Comparison of ENCODE assay signal across 8 cellular contexts in the genomic region with DNA sequence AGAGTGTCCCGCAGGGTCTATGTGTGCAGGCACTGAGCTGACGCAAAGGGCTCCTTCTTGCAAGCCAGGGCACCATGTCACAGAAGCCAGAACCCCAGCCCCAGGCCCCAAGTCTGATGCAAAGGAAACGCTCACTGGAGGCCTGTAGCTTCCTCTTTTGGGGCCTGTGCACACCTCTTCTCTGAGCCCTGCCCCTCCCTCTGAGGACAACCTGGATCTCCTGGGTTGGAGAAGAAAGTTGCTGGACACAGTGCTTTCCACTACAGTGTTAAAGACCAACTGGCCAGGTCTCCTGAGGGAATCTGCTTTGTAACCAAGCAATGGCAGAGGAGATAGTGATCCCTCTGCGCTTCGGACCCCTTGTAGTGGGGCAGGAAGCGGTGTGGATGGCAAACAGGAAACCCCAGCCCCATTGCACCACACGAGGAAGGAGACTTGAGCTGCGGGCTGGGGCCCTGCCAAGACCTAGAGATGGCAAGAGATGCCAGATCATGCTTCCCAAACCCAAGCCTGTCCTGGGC. TPM values are rescaled to one million over a fixed set of nuclear protein-coding genes. Genes with fewer than 3 reads are reported as not detected.
DNase-seq lines count a peak whose midpoint lies in the region; ATAC-seq, FAIRE-seq and TF ChIP-seq lines count a peak whose summit lies in the region.

No MANE protein-coding gene starts in this region.

- BruUV-seq in GM12878 (replicated peaks; lab: Mats Ljungman, UMichigan), result no TSS peak

- H4K20me1 ChIP-seq in GM12878 (ENCODE audit: control insufficient read depth, insufficient read depth), result no peaks in the 10 kb centered on the region

- peak overlapping the region; percentile 99 for H3K9ac ChIP-seq in GM12878 (ENCODE audit: control insufficient read depth, insufficient read depth, low read length)

- H3K27ac Mint-ChIP-seq in T-cell (peak overlapping the region; percentile 97 to 98), natural killer cell (peak overlapping the region; percentile 99 to 100)

- H3K4me3 Mint-ChIP-seq in T-cell (peak overlapping the region; percentile 65 to 81 (median 68)), natural killer cell (peak overlapping the region; percentile 95)

- WGBS in GM12878 (ENCODE audit: insufficient coverage, insufficient replicate concordance, low lambda C conversion rate, missing lambda C conversion rate), result 34% methylated on average over 8 of the region's 8 CpGs

- H3K9me3 Mint-ChIP-seq in T-cell (no peaks in the 10 kb centered on the region), natural killer cell (no peaks in the 10 kb centered on the region)

- in situ Hi-C loops in GM12878 (cut with MboI), result loop anchor here (5.0 kb wide), 1 partner anchor 271 kb away; no protein-coding TSS in a partner anchor

- peaks cover 74% of the 10 kb centered on the region for H3K4me1 ChIP-seq in GM12878 (ENCODE audit: control insufficient read depth, insufficient read depth, low read length)

- POLR2A ChIA-PET in T-cell (lab: Charles Lee) (interaction anchor here in 1 of 2 donors (0.5 to 1.3 kb wide), 3 partner anchors 14 to 315 kb away, joined by 3 to 6 read pairs (median 3); a partner anchor contains a TSS), GM12878 (lab: Charles Lee) (no interaction called here)

- RAD21 ChIA-PET in GM12878 (lab: Charles Lee; ENCODE audit: unreplicated experiment), result interaction anchor here (0.7 to 3.4 kb wide), 7 partner anchors 91 to 308 kb away, joined by 3 to 14 read pairs (median 3); no protein-coding TSS in a partner anchor

- no peak for TF ChIP-seq EP300 in GM12878 (IDR thresholded peaks at IDR 0.05; ENCODE audit: borderline replicate concordance in 1 of 2, control insufficient read depth in 1 of 2, low read depth in 2 of 2, low read length in 2 of 2)

- no peaks in the 10 kb centered on the region for H3K27me3 ChIP-seq in GM12878 (replicated peaks in 1 of 2; ENCODE audit: control insufficient read depth in 2 of 2, insufficient read depth in 2 of 2, low read length in 1 of 2)

- no peak for FAIRE-seq in GM12878 (lab: Jason Lieb, UNC)

- peaks cover 0 to 6% of the 10 kb centered on the region in 2 experiments; a peak in 1 of 4 replicates for H3K36me3 ChIP-seq in GM12878 (ENCODE audit: control insufficient read depth in 2 of 2, insufficient read depth in 2 of 2, low read length in 1 of 2)

- CTCF ChIA-PET in T-cell (lab: Charles Lee), result interaction anchor here in 1 of 2 donors (0.9 to 1.5 kb wide), 3 partner anchors 13 to 150 kb away, joined by 3 to 6 read pairs (median 4); no protein-coding TSS in a partner anchor
- CTCF ChIA-PET in GM12878 (lab: Yijun Ruan, JAX), result interaction anchor here (0.7 to 2.6 kb wide), 6 partner anchors 15 to 381 kb away, joined by 3 to 11 read pairs (median 4); a partner anchor contains a TSS

- H3K4me1 Mint-ChIP-seq in T-cell, result peaks cover 87 to 94% (median 90%) of the 10 kb centered on the region in 3 donors
- peaks cover 48 to 59% of the 10 kb centered on the region in 2 donors for H3K4me1 Mint-ChIP-seq in natural killer cell

- SMC1A ChIA-PET in GM12878 (lab: Charles Lee; ENCODE audit: uncharacterized antibody, unreplicated experiment), result interaction anchor here (0.9 to 4.0 kb wide), 7 partner anchors 16 to 269 kb away, joined by 3 to 19 read pairs (median 4); no protein-coding TSS in a partner anchor

- ATAC-seq in T-cell (replicated peaks in 1 of 4), result peak; percentile 42 to 71 (median 68)
- ATAC-seq in GM12878, result 0 out of 3 replicates have a peak, but pooled peaks have one; percentile 4
- ATAC-seq in natural killer cell, result peak in 2 of 3 donors; percentile 21 to 57
- no peak for ATAC-seq in GM18517 (IDR thresholded peaks at IDR 0.05; ENCODE audit: unreplicated experiment)

- peak overlapping the region; percentile 98 for H3K27ac ChIP-seq in GM12878 (ENCODE audit: control insufficient read depth, insufficient read depth)

- no peak for TF ChIP-seq RAD21 in GM12878 (IDR thresholded peaks at IDR 0.05; ENCODE audit: insufficient read depth, low read depth, low read length)

- peak overlapping the region; percentile 71; the same call in 1 of the 2 replicates for H3K4me3 ChIP-seq in GM12878

- peaks cover 14% of the 10 kb centered on the region for H3K36me3 Mint-ChIP-seq in T-cell
- no peaks in the 10 kb centered on the region for H3K36me3 Mint-ChIP-seq in natural killer cell

- peaks cover 33% of the 10 kb centered on the region for H3K79me2 ChIP-seq in GM12878 (ENCODE audit: control insufficient read depth, insufficient read depth, low read length)

- peak; percentile 92 for DNase-seq in CMK (ENCODE audit: low read depth)
- DNase-seq in T-cell, result peak; percentile 62 to 85 (median 76)
- DNase-seq in GM12878 (ENCODE audit: low read depth, low spot score), result peak; percentile 38
- peak; percentile 43 for DNase-seq in natural killer cell
- DNase-seq in DMS53 treated with DMSO at 0.1 percent for 48 hours (lab: John Stamatoyannopoulos, UW; ENCODE audit: unreplicated experiment), result no peak
- DNase-seq in NCI-H510A treated with DMSO at 0.1 percent for 48 hours (lab: John Stamatoyannopoulos, UW), result no peak
- DNase-seq in ecto neural progenitor cell (ENCODE audit: low spot score), result no peak

- H3K4me2 ChIP-seq in GM12878 (ENCODE audit: control insufficient read depth, insufficient read depth), result peak overlapping the region; percentile 97

- no peaks in the 10 kb centered on the region for H3K27me3 Mint-ChIP-seq in T-cell
- no peaks in the 10 kb centered on the region for H3K27me3 Mint-ChIP-seq in natural killer cell (ENCODE audit: low read depth in 2 of 2)

- no peaks in the 10 kb centered on the region for H3K9me3 ChIP-seq in GM12878 (replicated peaks; ENCODE audit: control insufficient read depth, insufficient read depth, low read length)

- peak overlapping the region; percentile 58 for H2AFZ ChIP-seq in GM12878 (ENCODE audit: control insufficient read depth, low read depth, low read length)

- TF ChIP-seq CTCF in GM12878 (IDR thresholded peaks at IDR 0.05 in 2 of 3, conservative IDR thresholded peaks at IDR 0.05 in 1 of 3; ENCODE audit: control insufficient read depth in 2 of 3, extremely low read depth in 1 of 3, insufficient read depth in 1 of 3, low read depth in 3 of 3, low read length in 3 of 3), result no peak
- no peak for TF ChIP-seq CTCF in natural killer cell (IDR thresholded peaks at IDR 0.05)

- TF ChIP-seq POLR2A in GM12878 (IDR thresholded peaks at IDR 0.05; ENCODE audit: low read depth, low read length), result no peak

- intact Hi-C loops in GM12878 (cut with micrococcal nuclease; ENCODE audit: unreplicated experiment), result loop anchor here (5.0 kb wide), 3 partner anchors 136 to 311 kb away; no protein-coding TSS in a partner anchor
- intact Hi-C loops in natural killer cell (cut with micrococcal nuclease), result loop anchor here (5.0 kb wide), 1 partner anchor 306 kb away; a partner anchor contains a TSS

TF ChIP-seq in GM12878, 131 proteins besides CTCF, POLR2A, EP300 and RAD21 (continues in another document):
- TF ChIP-seq HDGF (IDR thresholded peaks at IDR 0.05), result 0 out of 2 replicates have a peak, but pooled peaks have one; percentile 21
- TF ChIP-seq, protein P1, sequence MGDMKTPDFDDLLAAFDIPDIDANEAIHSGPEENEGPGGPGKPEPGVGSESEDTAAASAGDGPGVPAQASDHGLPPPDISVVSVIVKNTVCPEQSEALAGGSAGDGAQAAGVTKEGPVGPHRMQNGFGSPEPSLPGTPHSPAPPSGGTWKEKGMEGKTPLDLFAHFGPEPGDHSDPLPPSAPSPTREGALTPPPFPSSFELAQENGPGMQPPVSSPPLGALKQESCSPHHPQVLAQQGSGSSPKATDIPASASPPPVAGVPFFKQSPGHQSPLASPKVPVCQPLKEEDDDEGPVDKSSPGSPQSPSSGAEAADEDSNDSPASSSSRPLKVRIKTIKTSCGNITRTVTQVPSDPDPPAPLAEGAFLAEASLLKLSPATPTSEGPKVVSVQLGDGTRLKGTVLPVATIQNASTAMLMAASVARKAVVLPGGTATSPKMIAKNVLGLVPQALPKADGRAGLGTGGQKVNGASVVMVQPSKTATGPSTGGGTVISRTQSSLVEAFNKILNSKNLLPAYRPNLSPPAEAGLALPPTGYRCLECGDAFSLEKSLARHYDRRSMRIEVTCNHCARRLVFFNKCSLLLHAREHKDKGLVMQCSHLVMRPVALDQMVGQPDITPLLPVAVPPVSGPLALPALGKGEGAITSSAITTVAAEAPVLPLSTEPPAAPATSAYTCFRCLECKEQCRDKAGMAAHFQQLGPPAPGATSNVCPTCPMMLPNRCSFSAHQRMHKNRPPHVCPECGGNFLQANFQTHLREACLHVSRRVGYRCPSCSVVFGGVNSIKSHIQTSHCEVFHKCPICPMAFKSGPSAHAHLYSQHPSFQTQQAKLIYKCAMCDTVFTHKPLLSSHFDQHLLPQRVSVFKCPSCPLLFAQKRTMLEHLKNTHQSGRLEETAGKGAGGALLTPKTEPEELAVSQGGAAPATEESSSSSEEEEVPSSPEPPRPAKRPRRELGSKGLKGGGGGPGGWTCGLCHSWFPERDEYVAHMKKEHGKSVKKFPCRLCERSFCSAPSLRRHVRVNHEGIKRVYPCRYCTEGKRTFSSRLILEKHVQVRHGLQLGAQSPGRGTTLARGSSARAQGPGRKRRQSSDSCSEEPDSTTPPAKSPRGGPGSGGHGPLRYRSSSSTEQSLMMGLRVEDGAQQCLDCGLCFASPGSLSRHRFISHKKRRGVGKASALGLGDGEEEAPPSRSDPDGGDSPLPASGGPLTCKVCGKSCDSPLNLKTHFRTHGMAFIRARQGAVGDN (IDR thresholded peaks at IDR 0.05), result peak; percentile 73; the same call in 1 of the 2 replicates

RNA-seq across cellular contexts. Expression of a gene that starts 11.7 kb away (rescaled TPM):
- total RNA-seq in T-cell (10 to 100 TPM; 24.6 to 38.4 (median 27.5) TPM), GM12878 (2014; rRNA removed) (57.4 and 61.7 TPM in 2 replicates), GM12878 (2014; rRNA removed; fragmentation: Illumina TruSeq; extraction: Trizol) (56.1 and 58.2 TPM in 2 replicates), GM12878 (2021) (48.4 and 48.7 TPM in 2 replicates), natural killer cell (10 to 100 TPM; 14.1 to 39.0 (median 16.3) TPM)
- 37.0 and 37.5 TPM in 2 replicates for total RNA-seq in GM12878 (2013; cell fraction: nucleolus; rRNA removed)
- 13.6 TPM for polyA plus RNA-seq in GM12878 (2011; ENCODE audit: low read depth)
- polyA plus RNA-seq in GM12878 (2011; rRNA removed) (67.0 and 72.7 TPM in 2 replicates), GM12878 (2014; fragmentation: Illumina TruSeq; extraction: Trizol) (55.9 and 60.8 TPM in 2 replicates), GM12878 (2014; fragmentation: Nextera tagmentation; extraction: Ambion mirVana) (10 to 100 TPM; 13.6 to 14.2 TPM), GM12878 (2014; rRNA removed) (45.8 and 47.5 TPM in 2 replicates), GM12878 (2016; fragmentation: Nextera tagmentation; extraction: Ambion mirVana) (10 to 100 TPM; 25.6 to 29.7 TPM)
- polyA plus RNA-seq in GM12878 (2011; cell fraction: cytosol; rRNA removed), result 54.9 and 58.4 TPM in 2 replicates
- 39.8 and 44.2 TPM in 2 replicates for polyA plus RNA-seq in GM12878 (2011; cell fraction: nucleus; rRNA removed)
- polyA plus RNA-seq in GM12878 (2012), result 17.1 and 17.4 TPM in 2 replicates
- polyA minus RNA-seq in GM12878 (2011; rRNA and poly(A)+ RNA removed), result 54.0 and 66.9 TPM in 2 replicates
- polyA minus RNA-seq in GM12878 (2011; cell fraction: cytosol; rRNA and poly(A)+ RNA removed), result 20.7 and 26.9 TPM in 2 replicates
- 10.5 and 16.4 TPM in 2 replicates for polyA minus RNA-seq in GM12878 (2011; cell fraction: nucleus; rRNA and poly(A)+ RNA removed)

Comparison
In these comparisons a context has a peak if more than half of its experiments do, and no peak if none do; other contexts are left out.
1. DNase-seq: peak in CMK (single experiment), T-cell (34 of 34), GM12878 (single experiment) and natural killer cell (single experiment); none in DMS53 treated with DMSO at 0.1 percent for 48 hours (single experiment), NCI-H510A treated with DMSO at 0.1 percent for 48 hours (single experiment) and ecto neural progenitor cell (single experiment).